ENCODE assay signal across 18 cellular contexts in genomic region chr5:126514159-126515141, GRCh38.
DNase-seq lines count a peak whose midpoint lies in the region; ATAC-seq, FAIRE-seq and TF ChIP-seq lines count a peak whose summit lies in the region.
"Had no signal": no experiment of that assay in that cellular context is flagged by ENCODE, and none has a peak within 500 bp of the region (broad histone marks: within the 10 kb centered on the region; RNA-seq: fewer than 3 reads in every experiment).

No MANE protein-coding gene starts in this region.

- H3K27me3 ChIP-seq in IMR-90 (ENCODE audit: control insufficient read depth, insufficient read depth, low read length) = no peaks in the 10 kb centered on the region
- no peaks in the 10 kb centered on the region for H3K27me3 ChIP-seq in astrocyte (ENCODE audit: insufficient read depth, low read length)
- H3K27me3 ChIP-seq in skeletal muscle tissue (ENCODE audit: control insufficient read depth in 3 of 3, insufficient read depth in 3 of 3, low read length in 3 of 3) = no peaks in the 10 kb centered on the region
- H3K27me3 ChIP-seq in psoas muscle (ENCODE audit: insufficient read depth in 3 of 3, low read length in 2 of 3) = no peaks in the 10 kb centered on the region
- H3K27me3 ChIP-seq: BLaER1 had no signal

- TF ChIP-seq RAD21 in IMR-90 (IDR thresholded peaks at IDR 0.05; ENCODE audit: low read length) = no peak

- H4K8ac ChIP-seq in IMR-90 (ENCODE audit: low read depth in 2 of 2, low read length in 2 of 2) = peak overlapping the region in 1 of 2 experiments; percentile 17; a peak in 1 of 4 replicates

- DNase-seq in IMR-90 (peak; percentile 75), astrocyte (ENCODE audit: low read depth) (peak; percentile 43), hepatic stellate cell (ENCODE audit: low spot score) (peak; percentile 38), NCI-H187 treated with DMSO at 0.1 percent for 48 hours (lab: John Stamatoyannopoulos, UW) (no peak), psoas muscle (no peak)
- DNase-seq in activated T-cell treated with anti-CD3 and anti-CD28 coated beads, Interleukin-2, amount 50 U/mL, for 72 hours = no peak
- DNase-seq: activated CD4-positive, alpha-beta T cell treated with anti-CD3 and anti-CD28 coated beads, Interleukin-2, amount 50 U/mL, for 48 hours; activated T-cell treated with anti-CD3 and anti-CD28 coated beads, Interleukin-2, amount 50 U/mL, for 48 hours; aorta; dermis blood vessel endothelial cell; foreskin fibroblast; NCI-H1105; stimulated activated naive B cell treated with anti-CD40 and anti-IgM and Interleukin-4, amounts not matched to agents 10 μg/mL and 1 μg/mL and 100 μg/mL, for 72 hours had no signal

- H3K9ac ChIP-seq in IMR-90 (ENCODE audit: low read depth, low read length) (no peak overlapping the region), astrocyte (ENCODE audit: low read length) (no peak overlapping the region), skeletal muscle tissue (ENCODE audit: low read depth in 1 of 3, low read length in 3 of 3) (no peak overlapping the region)
- H3K9ac ChIP-seq: BLaER1 had no signal

- H3K4me3 Mint-ChIP-seq in astrocyte (ENCODE audit: unreplicated experiment) = no peak overlapping the region
- H3K4me3 Mint-ChIP-seq in activated T-cell treated with anti-CD3 and anti-CD28 coated beads, Interleukin-2, amount 50 U/mL, for 72 hours = no peak overlapping the region
- H3K4me3 Mint-ChIP-seq: stimulated activated naive B cell treated with anti-CD40 and anti-IgM and Interleukin-4, amounts not matched to agents 10 μg/mL and 1 μg/mL and 100 μg/mL, for 72 hours had no signal

- H3K27me3 Mint-ChIP-seq in astrocyte (ENCODE audit: low read depth, unreplicated experiment) = peaks cover 1% of the 10 kb centered on the region
- no peaks in the 10 kb centered on the region for H3K27me3 Mint-ChIP-seq in activated T-cell treated with anti-CD3 and anti-CD28 coated beads, Interleukin-2, amount 50 U/mL, for 72 hours (ENCODE audit: low read depth)

- ATAC-seq in IMR-90 (ENCODE audit: low read depth) (peak; percentile 49), GM19455 (IDR thresholded peaks at IDR 0.05; ENCODE audit: unreplicated experiment) (no peak), psoas muscle (no peak)
- no peak for ATAC-seq in activated T-cell treated with anti-CD3 and anti-CD28 coated beads, Interleukin-2, amount 50 U/mL, for 72 hours (replicated peaks in 1 of 2)
- ATAC-seq: stimulated activated naive B cell treated with anti-CD40 and anti-IgM and Interleukin-4, amounts not matched to agents 10 μg/mL and 1 μg/mL and 100 μg/mL, for 72 hours had no signal

- H3K56ac ChIP-seq in IMR-90 (ENCODE audit: extremely low read depth, insufficient read depth, low read length) = no peak overlapping the region

- H4K5ac ChIP-seq in IMR-90 (ENCODE audit: low read depth, low read length) = no peak overlapping the region

- dilution Hi-C loops in IMR-90 (cut with HindIII; ENCODE audit: low sequenced_read_pairs, unreplicated experiment) = no loop called here

- 0 out of 2 replicates have a peak overlapping the region, but pooled peaks have one; percentile 14 for H3K23ac ChIP-seq in IMR-90 (ENCODE audit: low read depth, low read length)

- H4K20me1 ChIP-seq in IMR-90 (ENCODE audit: insufficient read depth, low read length) = no peaks in the 10 kb centered on the region
- H4K20me1 ChIP-seq in astrocyte (ENCODE audit: insufficient read depth, low read length) = no peaks in the 10 kb centered on the region
- H4K20me1 ChIP-seq: BLaER1 had no signal

- TF ChIP-seq CTCF in IMR-90 (conservative IDR thresholded peaks at IDR 0.05; ENCODE audit: low read depth, low read length) (no peak), astrocyte (IDR thresholded peaks at IDR 0.05; ENCODE audit: insufficient read depth, low read depth, low read length) (no peak), psoas muscle (IDR thresholded peaks at IDR 0.05) (no peak)

- H4K91ac ChIP-seq in IMR-90 (ENCODE audit: insufficient read depth, low read depth, low read length) = peak overlapping the region; percentile 4; the same call in 1 of the 2 replicates

- H3K4me3 ChIP-seq in IMR-90 (ENCODE audit: insufficient read depth, low read depth, low read length) (no peak overlapping the region), astrocyte (ENCODE audit: insufficient read depth, low read depth, low read length) (no peak overlapping the region), skeletal muscle tissue (ENCODE audit: low read length in 3 of 3) (no peak overlapping the region), psoas muscle (no peak overlapping the region)
- H3K4me3 ChIP-seq: BLaER1, smooth muscle cell had no signal

- H3K79me2 ChIP-seq in astrocyte (ENCODE audit: insufficient read depth, low read length) = no peaks in the 10 kb centered on the region

- TF ChIP-seq POLR2A in IMR-90 (IDR thresholded peaks at IDR 0.05; ENCODE audit: low read depth, low read length) = no peak

- CTCF ChIA-PET in IMR-90 (lab: Yijun Ruan, JAX) = interaction anchor here (0.5 to 1.1 kb wide), 3 partner anchors 15 to 758 kb away, joined by 3 to 5 read pairs (median 4); no protein-coding TSS in a partner anchor

- peak overlapping the region; percentile 45; the same call in 1 of the 2 replicates for H3K4ac ChIP-seq in IMR-90 (ENCODE audit: low read depth, low read length)

- H3K4me1 ChIP-seq in IMR-90 (ENCODE audit: control insufficient read depth, insufficient read depth, low read length) (peaks cover 9% of the 10 kb centered on the region; the same call in 1 of the 2 replicates), astrocyte (ENCODE audit: insufficient read depth, low read length) (peaks cover 5% of the 10 kb centered on the region), skeletal muscle tissue (ENCODE audit: control insufficient read depth in 3 of 3, insufficient read depth in 3 of 3, low read length in 3 of 3) (peaks cover 0 to 5% (median 0%) of the 10 kb centered on the region in 3 donors), psoas muscle (no peaks in the 10 kb centered on the region)

- no peak overlapping the region for H2AK5ac ChIP-seq in IMR-90 (ENCODE audit: low read depth, low read length)

- intact Hi-C loops in IMR-90 (cut with micrococcal nuclease) = no loop called here
- intact Hi-C loops in psoas muscle (cut with DNase I) = no loop called here

- 92% methylated on average over 4 of the region's 13 CpGs; no CpG with 5 or more reads in 1 of the 2 experiments for WGBS in IMR-90 (ENCODE audit: extremely low coverage in 2 of 2, insufficient read length in 1 of 2), 2 experiments
- 92 to 95% (median 93%) methylated on average over 13 of the region's 13 CpGs for WGBS in psoas muscle, 3 donors

- in situ Hi-C loops in IMR-90 (cut with MboI; ENCODE audit: low sequenced_read_pairs) = no loop called here

- H3K4me2 ChIP-seq in IMR-90 (ENCODE audit: low read depth, low read length) (peak overlapping the region; percentile 93; the same call in 1 of the 2 replicates), astrocyte (ENCODE audit: low read length) (no peak overlapping the region)
- H3K4me2 ChIP-seq: BLaER1, smooth muscle cell had no signal

- peak overlapping the region; percentile 49; the same call in 1 of the 2 replicates for H2BK120ac ChIP-seq in IMR-90 (ENCODE audit: low read depth, low read length)

- H3K79me1 ChIP-seq in IMR-90 (ENCODE audit: low read depth in 1 of 2, low read length in 2 of 2) = no peaks in the 10 kb centered on the region

- no TSS peak for BruUV-seq in IMR-90 (replicated peaks; lab: Mats Ljungman, UMichigan)

- H3K18ac ChIP-seq in IMR-90 (ENCODE audit: low read depth, low read length) = no peak overlapping the region; the same call in 1 of the 2 replicates

- H2AK9ac ChIP-seq in IMR-90 (replicated peaks; ENCODE audit: low read depth, low read length, poor library complexity) = peak overlapping the region; percentile 37

- H3K9me3 ChIP-seq in IMR-90 (ENCODE audit: control insufficient read depth, insufficient read depth, low read length) (no peaks in the 10 kb centered on the region), astrocyte (ENCODE audit: insufficient read depth, low read depth, low read length) (no peaks in the 10 kb centered on the region), skeletal muscle tissue (ENCODE audit: control insufficient read depth in 3 of 3, low read length in 3 of 3) (no peaks in the 10 kb centered on the region), psoas muscle (no peaks in the 10 kb centered on the region)
- H3K9me3 ChIP-seq: BLaER1 had no signal

- H3K27ac Mint-ChIP-seq in astrocyte (ENCODE audit: unreplicated experiment) = no peak overlapping the region
- no peak overlapping the region for H3K27ac Mint-ChIP-seq in activated T-cell treated with anti-CD3 and anti-CD28 coated beads, Interleukin-2, amount 50 U/mL, for 72 hours
- H3K27ac Mint-ChIP-seq: stimulated activated naive B cell treated with anti-CD40 and anti-IgM and Interleukin-4, amounts not matched to agents 10 μg/mL and 1 μg/mL and 100 μg/mL, for 72 hours had no signal

- H2AFZ ChIP-seq in IMR-90 (replicated peaks; ENCODE audit: low read length, poor library complexity) = peak overlapping the region; percentile 40
- H2AFZ ChIP-seq in astrocyte (ENCODE audit: low read depth, low read length) = no peak overlapping the region

- H3K4me1 Mint-ChIP-seq in astrocyte (ENCODE audit: low read depth, unreplicated experiment) = peaks cover 8% of the 10 kb centered on the region
- H3K4me1 Mint-ChIP-seq in activated T-cell treated with anti-CD3 and anti-CD28 coated beads, Interleukin-2, amount 50 U/mL, for 72 hours (ENCODE audit: low read depth) = peaks cover 13% of the 10 kb centered on the region

- H3K36me3 Mint-ChIP-seq in astrocyte (ENCODE audit: low read depth, unreplicated experiment) = no peaks in the 10 kb centered on the region
- H3K36me3 Mint-ChIP-seq in activated T-cell treated with anti-CD3 and anti-CD28 coated beads, Interleukin-2, amount 50 U/mL, for 72 hours (ENCODE audit: insufficient read depth in 2 of 2) = no peaks in the 10 kb centered on the region
- H3K36me3 Mint-ChIP-seq: stimulated activated naive B cell treated with anti-CD40 and anti-IgM and Interleukin-4, amounts not matched to agents 10 μg/mL and 1 μg/mL and 100 μg/mL, for 72 hours had no signal

- H3K9me1 ChIP-seq in IMR-90 (ENCODE audit: insufficient read depth, low read length) = 0 out of 2 replicates have a peak, but pooled peaks cover 5% of the 10 kb centered on the region

- POLR2A ChIA-PET in IMR-90 (lab: Charles Lee; ENCODE audit: unreplicated experiment) = interaction anchor here (0.6 kb wide), 1 partner anchor 47 kb away, joined by 4 read pairs; no protein-coding TSS in a partner anchor

- no peak overlapping the region for H3K27ac ChIP-seq in IMR-90 (ENCODE audit: insufficient read depth, low read length)
- no peak overlapping the region for H3K27ac ChIP-seq in astrocyte (ENCODE audit: low read depth, low read length)
- H3K27ac ChIP-seq in skeletal muscle tissue (ENCODE audit: low read depth, low read length) = peak overlapping the region; percentile 30
- H3K27ac ChIP-seq in psoas muscle = no peak overlapping the region
- H3K27ac ChIP-seq: BLaER1 had no signal

- H2BK20ac ChIP-seq in IMR-90 (ENCODE audit: low read depth, low read length) = peak overlapping the region; percentile 61

- H3K14ac ChIP-seq in IMR-90 (replicated peaks; ENCODE audit: low read depth, low read length) = peak overlapping the region; percentile 19

- no peaks in the 10 kb centered on the region for H3K36me3 ChIP-seq in IMR-90 (ENCODE audit: control insufficient read depth, insufficient read depth, low read length)
- no peaks in the 10 kb centered on the region for H3K36me3 ChIP-seq in astrocyte (ENCODE audit: insufficient read depth, low read length)
- H3K36me3 ChIP-seq in skeletal muscle tissue (ENCODE audit: control insufficient read depth in 3 of 3, insufficient read depth in 3 of 3, low read length in 3 of 3) = no peaks in the 10 kb centered on the region
- H3K36me3 ChIP-seq in psoas muscle (ENCODE audit: insufficient read depth in 1 of 2, low read depth in 1 of 2) = no peaks in the 10 kb centered on the region
- H3K36me3 ChIP-seq: BLaER1 had no signal

- H3K9me3 Mint-ChIP-seq in astrocyte (ENCODE audit: unreplicated experiment) = no peaks in the 10 kb centered on the region
- no peaks in the 10 kb centered on the region for H3K9me3 Mint-ChIP-seq in activated T-cell treated with anti-CD3 and anti-CD28 coated beads, Interleukin-2, amount 50 U/mL, for 72 hours
- H3K9me3 Mint-ChIP-seq: stimulated activated naive B cell treated with anti-CD40 and anti-IgM and Interleukin-4, amounts not matched to agents 10 μg/mL and 1 μg/mL and 100 μg/mL, for 72 hours had no signal

- peak overlapping the region; percentile 76; the same call in 2 of the 3 replicates for H2BK15ac ChIP-seq in IMR-90 (ENCODE audit: low read depth, low read length)

- no peak for FAIRE-seq in astrocyte (lab: Jason Lieb, UNC)
- FAIRE-seq: TTC549 had no signal

- H2BK5ac ChIP-seq in IMR-90 (ENCODE audit: low read depth, low read length, poor library complexity, severe bottlenecking) = no peak overlapping the region

Comparison
In these comparisons a context has a peak if more than half of its experiments do, and no peak if none do; other contexts are left out.
1. DNase-seq: peak in IMR-90 (single experiment), astrocyte (single experiment) and hepatic stellate cell (single experiment); none in NCI-H187 treated with DMSO at 0.1 percent for 48 hours (single experiment), activated T-cell treated with anti-CD3 and anti-CD28 coated beads, Interleukin-2, amount 50 U/mL, for 72 hours (0 of 2) and psoas muscle (0 of 2).